Comparison of ENCODE assay signal across 9 cellular contexts in genomic region chr2:167294031-167294774, GRCh38. TPM values are rescaled to one million over a fixed set of nuclear protein-coding genes. Genes with fewer than 3 reads are reported as not detected.
DNase-seq lines count a peak whose midpoint lies in the region; ATAC-seq, FAIRE-seq and TF ChIP-seq lines count a peak whose summit lies in the region.
"Had no signal": no experiment of that assay in that cellular context is flagged by ENCODE, and none has a peak within 500 bp of the region (broad histone marks: within the 10 kb centered on the region; RNA-seq: fewer than 3 reads in every experiment).

No MANE protein-coding gene starts in this region.

- intact Hi-C loops in CD8-positive, alpha-beta T cell (cut with DNase I, micrococcal nuclease) = no loop called here
- intact Hi-C loops in MCF 10A (cut with micrococcal nuclease) = no loop called here

- TF ChIP-seq CTCF in CD8-positive, alpha-beta T cell (IDR thresholded peaks at IDR 0.05) = no peak
- TF ChIP-seq CTCF in LNCaP clone FGC (IDR thresholded peaks at IDR 0.05; ENCODE audit: control insufficient read depth, extremely low read depth, insufficient read depth) = no peak
- TF ChIP-seq CTCF in MCF 10A (IDR thresholded peaks at IDR 0.05; ENCODE audit: unreplicated experiment) = no peak

- no peaks in the 10 kb centered on the region for H3K9me3 Mint-ChIP-seq in CD8-positive, alpha-beta T cell
- no peaks in the 10 kb centered on the region for H3K9me3 Mint-ChIP-seq in MCF 10A (ENCODE audit: unreplicated experiment)
- H3K9me3 Mint-ChIP-seq in stimulated activated naive B cell treated with anti-CD40 and anti-IgM and Interleukin-4, amounts not matched to agents 10 μg/mL and 1 μg/mL and 100 μg/mL, for 72 hours = no peaks in the 10 kb centered on the region
- H3K9me3 Mint-ChIP-seq: memory B cell had no signal

- no peaks in the 10 kb centered on the region for H3K36me3 ChIP-seq in CD8-positive, alpha-beta T cell (ENCODE audit: insufficient read depth, low read length)

- no peak for ATAC-seq in CD8-positive, alpha-beta T cell
- no peak for ATAC-seq in stimulated activated naive B cell treated with anti-CD40 and anti-IgM and Interleukin-4, amounts not matched to agents 10 μg/mL and 1 μg/mL and 100 μg/mL, for 72 hours (replicated peaks)

- no peak overlapping the region for H3K27ac Mint-ChIP-seq in CD8-positive, alpha-beta T cell
- no peak overlapping the region for H3K27ac Mint-ChIP-seq in MCF 10A (ENCODE audit: low read depth, unreplicated experiment)
- H3K27ac Mint-ChIP-seq in stimulated activated naive B cell treated with anti-CD40 and anti-IgM and Interleukin-4, amounts not matched to agents 10 μg/mL and 1 μg/mL and 100 μg/mL, for 72 hours = no peak overlapping the region
- H3K27ac Mint-ChIP-seq: memory B cell had no signal

- no peak for DNase-seq in CD8-positive, alpha-beta T cell
- no peak for DNase-seq in LNCaP clone FGC (ENCODE audit: low read depth)
- no peak for DNase-seq in MCF 10A (ENCODE audit: unreplicated experiment)
- DNase-seq in iPS-NIHi7 (ENCODE audit: extremely low spot score) = peak; percentile 20
- no peak for DNase-seq in stimulated activated naive B cell treated with anti-CD40 and anti-IgM and Interleukin-4, amounts not matched to agents 10 μg/mL and 1 μg/mL and 100 μg/mL, for 72 hours
- no peak for DNase-seq in RCC 7860 (ENCODE audit: low spot score)
- no peak for DNase-seq in NAMALWA (ENCODE audit: low spot score)
- DNase-seq in AML-193 (lab: John Stamatoyannopoulos, UW) = no peak

- H3K36me3 Mint-ChIP-seq in CD8-positive, alpha-beta T cell = no peaks in the 10 kb centered on the region
- H3K36me3 Mint-ChIP-seq in MCF 10A (ENCODE audit: insufficient read depth, unreplicated experiment) = no peaks in the 10 kb centered on the region
- peaks cover 0 to 3% of the 10 kb centered on the region in 2 donors for H3K36me3 Mint-ChIP-seq in stimulated activated naive B cell treated with anti-CD40 and anti-IgM and Interleukin-4, amounts not matched to agents 10 μg/mL and 1 μg/mL and 100 μg/mL, for 72 hours

- no peak overlapping the region for H3K4me3 ChIP-seq in CD8-positive, alpha-beta T cell (ENCODE audit: low read depth, low read length)
- H3K4me3 ChIP-seq in LNCaP clone FGC (ENCODE audit: low read depth, low read length) = peak overlapping the region; percentile 42

- H3K27ac ChIP-seq in CD8-positive, alpha-beta T cell (ENCODE audit: low read depth, low read length) = no peak overlapping the region

- H3K27me3 Mint-ChIP-seq in CD8-positive, alpha-beta T cell (ENCODE audit: low read depth) = peaks cover 35% of the 10 kb centered on the region
- H3K27me3 Mint-ChIP-seq in MCF 10A (ENCODE audit: insufficient read depth, unreplicated experiment) = peaks cover 94% of the 10 kb centered on the region
- peaks cover 34 to 54% of the 10 kb centered on the region in 2 donors for H3K27me3 Mint-ChIP-seq in stimulated activated naive B cell treated with anti-CD40 and anti-IgM and Interleukin-4, amounts not matched to agents 10 μg/mL and 1 μg/mL and 100 μg/mL, for 72 hours

- peaks cover 4% of the 10 kb centered on the region for H3K27me3 ChIP-seq in CD8-positive, alpha-beta T cell (ENCODE audit: insufficient read depth, low read length)

- peaks cover 18% of the 10 kb centered on the region for H3K4me1 ChIP-seq in CD8-positive, alpha-beta T cell (ENCODE audit: insufficient read depth, low read length)

- no TSS peak for BruUV-seq in MCF 10A (replicated peaks; lab: Mats Ljungman, UMichigan)

- POLR2A ChIA-PET in CD8-positive, alpha-beta T cell (lab: Charles Lee) = no interaction called here
- POLR2A ChIA-PET in MCF 10A (lab: Yijun Ruan, JAX) = interaction anchor here (0.6 to 0.7 kb wide), 3 partner anchors 21 to 849 kb away, joined by 3 to 4 read pairs (median 3); no protein-coding TSS in a partner anchor

- peaks cover 17% of the 10 kb centered on the region for H3K4me1 Mint-ChIP-seq in CD8-positive, alpha-beta T cell (ENCODE audit: low read depth)
- peaks cover 12% of the 10 kb centered on the region for H3K4me1 Mint-ChIP-seq in MCF 10A (ENCODE audit: insufficient read depth, unreplicated experiment)
- peaks cover 11 to 19% of the 10 kb centered on the region in 2 donors for H3K4me1 Mint-ChIP-seq in stimulated activated naive B cell treated with anti-CD40 and anti-IgM and Interleukin-4, amounts not matched to agents 10 μg/mL and 1 μg/mL and 100 μg/mL, for 72 hours

- CTCF ChIA-PET in CD8-positive, alpha-beta T cell (lab: Charles Lee) = no interaction called here
- CTCF ChIA-PET in MCF 10A (lab: Yijun Ruan, JAX) = interaction anchor here (0.6 to 2.5 kb wide), 5 partner anchors 29 to 825 kb away, joined by 3 to 8 read pairs (median 4); no protein-coding TSS in a partner anchor

- no peaks in the 10 kb centered on the region for H3K9me3 ChIP-seq in CD8-positive, alpha-beta T cell (ENCODE audit: low read length)

- FAIRE-seq in RCC 7860 (lab: Jason Lieb, UNC) = no peak

- H3K4me3 Mint-ChIP-seq in CD8-positive, alpha-beta T cell = peak overlapping the region; percentile 69
- peak overlapping the region; percentile 71 for H3K4me3 Mint-ChIP-seq in MCF 10A (ENCODE audit: unreplicated experiment)
- H3K4me3 Mint-ChIP-seq in stimulated activated naive B cell treated with anti-CD40 and anti-IgM and Interleukin-4, amounts not matched to agents 10 μg/mL and 1 μg/mL and 100 μg/mL, for 72 hours = peak overlapping the region; percentile 76 to 78

RNA-seq across cellular contexts. Expression of gene B3GALT1, which starts 1.4 kb away (rescaled TPM):
- under 1 TPM in 1 of 2 experiments, not detected in 1; 0.08 TPM for total RNA-seq in CD8-positive, alpha-beta T cell
- total RNA-seq in MCF 10A (2022) = not detected in 2 replicates
